24 cellular contexts compared by ENCODE assay signal in the genomic region with DNA sequence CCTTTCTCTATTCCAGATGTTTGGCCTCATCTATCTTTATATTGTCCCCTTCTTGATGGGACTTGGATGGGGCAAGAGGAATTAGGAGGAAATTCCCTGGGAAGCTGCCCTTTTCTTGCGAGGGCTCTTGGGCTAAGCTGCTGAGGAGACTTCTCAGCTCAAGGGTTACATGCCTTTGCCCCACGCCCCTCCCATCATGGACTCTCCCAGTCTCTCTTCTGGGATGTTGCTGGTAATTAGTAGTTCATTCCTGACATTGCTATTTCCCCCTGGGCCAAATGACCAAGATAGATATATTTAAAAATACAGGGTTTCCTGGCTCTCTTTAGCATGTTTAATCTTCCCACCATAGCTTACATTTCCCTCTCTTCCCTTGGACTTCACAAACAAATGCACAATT.
DNase-seq lines count a peak whose midpoint lies in the region; ATAC-seq lines count a peak whose summit lies in the region.
"Had no signal": no experiment of that assay in that cellular context is flagged by ENCODE, and none has a peak within 500 bp of the region (broad histone marks: within the 10 kb centered on the region; RNA-seq: fewer than 3 reads in every experiment).

No MANE protein-coding gene starts in this region.

- H3K18ac ChIP-seq in mesendoderm (ENCODE audit: low read length), result no peak overlapping the region

- H3K9ac ChIP-seq in mesendoderm (ENCODE audit: low read length), result no peak overlapping the region

- H3K27me3 Mint-ChIP-seq in immature natural killer cell (ENCODE audit: low read depth in 3 of 3), result peaks cover 0 to 2% (median 2%) of the 10 kb centered on the region in 3 donors
- H3K27me3 Mint-ChIP-seq: activated CD8-positive, alpha-beta T cell treated with anti-CD3 and anti-CD28 coated beads for 36 hours; brain had no signal

- no peaks in the 10 kb centered on the region for H3K36me3 ChIP-seq in mesendoderm (ENCODE audit: control insufficient read depth, insufficient read depth, low read length)
- H3K36me3 ChIP-seq: gastrocnemius medialis, transverse colon had no signal

- H2BK120ac ChIP-seq in mesendoderm (ENCODE audit: low read depth, low read length), result no peak overlapping the region

- WGBS in mesendoderm (ENCODE audit: extremely low coverage, insufficient coverage, low lambda C conversion rate), result no CpG with 5 or more reads among the region's 2 CpGs

- H3K9me3 Mint-ChIP-seq in immature natural killer cell, result no peaks in the 10 kb centered on the region
- H3K9me3 Mint-ChIP-seq: activated CD8-positive, alpha-beta T cell treated with anti-CD3 and anti-CD28 coated beads for 36 hours; activated T-cell treated with anti-CD3 and anti-CD28 coated beads, Interleukin-2, amount 50 U/mL, for 4 hours; brain had no signal

- H3K4me2 ChIP-seq in mesendoderm (ENCODE audit: low read length), result no peak overlapping the region

- no peaks in the 10 kb centered on the region for H3K79me2 ChIP-seq in mesendoderm (ENCODE audit: control insufficient read depth, insufficient read depth, low read length)

- no peak overlapping the region for H2BK15ac ChIP-seq in mesendoderm (replicated peaks; ENCODE audit: low read depth)

- H4K5ac ChIP-seq in mesendoderm (ENCODE audit: low read length), result no peak overlapping the region

- H3K4me1 Mint-ChIP-seq in immature natural killer cell, result no peaks in the 10 kb centered on the region

- no peak overlapping the region for H3K23ac ChIP-seq in mesendoderm (ENCODE audit: low read length)

- intact Hi-C loops in Right ventricle myocardium superior (cut with DNase I), result no loop called here
- intact Hi-C loops in cardiac septum (cut with DNase I), result no loop called here

- no peaks in the 10 kb centered on the region for H3K27me3 ChIP-seq in mesendoderm (ENCODE audit: insufficient read depth, low read length, poor library complexity)
- H3K27me3 ChIP-seq: gastrocnemius medialis, transverse colon had no signal

- H3K27ac ChIP-seq in mesendoderm (ENCODE audit: low read depth, low read length), result no peak overlapping the region
- H3K27ac ChIP-seq: transverse colon had no signal

- H3K4ac ChIP-seq in mesendoderm (ENCODE audit: low read depth, low read length), result no peak overlapping the region

- H2BK5ac ChIP-seq in mesendoderm (ENCODE audit: low read length), result no peak overlapping the region

- H3K4me3 Mint-ChIP-seq in immature natural killer cell, result no peak overlapping the region
- H3K4me3 Mint-ChIP-seq: activated CD8-positive, alpha-beta T cell treated with anti-CD3 and anti-CD28 coated beads for 36 hours; activated T-cell treated with anti-CD3 and anti-CD28 coated beads, Interleukin-2, amount 50 U/mL, for 4 hours; brain had no signal

- ATAC-seq in Right ventricle myocardium superior (ENCODE audit: poor library complexity) (peak; percentile 70), GM21737 (IDR thresholded peaks at IDR 0.05; ENCODE audit: unreplicated experiment) (no peak), GM19395 (IDR thresholded peaks at IDR 0.05; ENCODE audit: unreplicated experiment) (no peak)
- ATAC-seq: activated CD8-positive, alpha-beta T cell treated with anti-CD3 and anti-CD28 coated beads for 36 hours; activated T-cell treated with anti-CD3 and anti-CD28 coated beads, Interleukin-2, amount 50 U/mL, for 4 hours; gastrocnemius medialis had no signal

- no peaks in the 10 kb centered on the region for H3K36me3 Mint-ChIP-seq in immature natural killer cell
- H3K36me3 Mint-ChIP-seq: brain had no signal

- H3K4me3 ChIP-seq in mesendoderm (ENCODE audit: low read length), result no peak overlapping the region
- H3K4me3 ChIP-seq: gastrocnemius medialis, transverse colon had no signal

- H3K79me1 ChIP-seq in mesendoderm (ENCODE audit: low read length), result no peaks in the 10 kb centered on the region

- no peak overlapping the region for H4K8ac ChIP-seq in mesendoderm (ENCODE audit: low read depth, low read length)

- no peak overlapping the region for H2AK5ac ChIP-seq in mesendoderm (ENCODE audit: low read length)

- H3K4me1 ChIP-seq in mesendoderm (ENCODE audit: control insufficient read depth, low read depth, low read length), result no peaks in the 10 kb centered on the region
- H3K4me1 ChIP-seq: gastrocnemius medialis, transverse colon had no signal

- DNase-seq in Right ventricle myocardium superior, result peak; percentile 47
- DNase-seq in cardiac septum (ENCODE audit: low spot score), result no peak
- peak; percentile 23 for DNase-seq in dedifferentiated amniotic fluid mesenchymal stem cell (ENCODE audit: extremely low spot score)
- peak; percentile 62 for DNase-seq in mesendoderm
- DNase-seq in immature natural killer cell, result no peak
- no peak for DNase-seq in HuH-7.5 (ENCODE audit: low spot score)
- DNase-seq: 8988T; activated CD8-positive, alpha-beta T cell treated with anti-CD3 and anti-CD28 coated beads for 36 hours; activated naive CD4-positive, alpha-beta T cell treated with anti-CD3 and anti-CD28 coated beads, Interleukin-2, amount 50 U/mL, for 16 hours; activated T-cell treated with anti-CD3 and anti-CD28 coated beads, Interleukin-2, amount 50 U/mL, for 4 hours; C1 segment of cervical spinal cord; cortex of kidney; DMS 273 treated with DMSO at 0.1 percent for 48 hours; gastrocnemius medialis; KBM-7; NCI-H1092; NCI-H2081; NCI-H510A treated with DMSO at 0.1 percent for 48 hours; retina; stimulated activated naive CD4-positive, alpha-beta T cell; transverse colon had no signal

- no peak overlapping the region for H3K27ac Mint-ChIP-seq in immature natural killer cell
- H3K27ac Mint-ChIP-seq: activated CD8-positive, alpha-beta T cell treated with anti-CD3 and anti-CD28 coated beads for 36 hours; brain had no signal

- no peak overlapping the region for H3K56ac ChIP-seq in mesendoderm (ENCODE audit: low read length)

Comparison
In these comparisons a context has a peak if more than half of its experiments do, and no peak if none do; other contexts are left out.
1. DNase-seq: peak in Right ventricle myocardium superior (single experiment), dedifferentiated amniotic fluid mesenchymal stem cell (single experiment) and mesendoderm (single experiment); none in cardiac septum (single experiment), immature natural killer cell (0 of 3) and HuH-7.5 (single experiment).